ENCODE assay signal across 11 cellular contexts in the genomic region with DNA sequence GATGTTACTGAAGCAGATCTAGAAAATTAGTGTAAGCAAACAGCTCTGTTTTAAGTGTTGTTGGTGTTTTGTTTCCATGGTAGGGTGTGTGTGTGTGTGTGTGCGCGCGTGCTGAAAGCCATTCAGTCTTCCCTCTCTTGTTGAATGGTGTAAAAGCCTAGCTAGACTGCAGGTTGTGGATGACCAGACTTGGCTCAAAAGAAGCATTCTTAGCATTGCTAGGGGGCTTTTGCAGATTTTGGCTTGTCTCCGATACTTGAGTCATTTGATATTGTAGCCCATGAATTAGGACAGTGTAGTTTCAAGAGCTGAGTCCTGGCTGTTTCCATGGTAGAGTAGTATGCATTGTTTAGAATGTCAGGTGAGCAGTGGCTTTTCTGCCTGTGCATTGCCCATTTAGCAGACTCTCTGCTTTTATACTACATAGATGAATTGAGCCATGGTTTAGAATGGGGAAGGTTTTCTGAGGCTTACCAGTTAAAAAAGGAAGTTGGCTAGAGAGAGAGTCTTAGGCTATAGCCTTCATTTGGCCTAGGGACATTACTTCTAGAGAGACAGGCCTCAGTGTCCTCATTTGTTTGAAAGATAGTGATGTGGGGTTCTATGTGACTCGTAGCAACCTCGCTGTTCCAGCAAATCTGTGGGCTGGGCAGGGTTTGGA.
DNase-seq lines count a peak whose midpoint lies in the region; ATAC-seq and TF ChIP-seq lines count a peak whose summit lies in the region.
"Had no signal": no experiment of that assay in that cellular context is flagged by ENCODE, and none has a peak within 500 bp of the region (broad histone marks: within the 10 kb centered on the region; RNA-seq: fewer than 3 reads in every experiment).

No MANE protein-coding gene starts in this region.

- H3K4me1 ChIP-seq in adipocyte (ENCODE audit: control insufficient read depth, insufficient read depth, low read length), result peaks cover 42% of the 10 kb centered on the region
- H3K4me1 ChIP-seq: foreskin keratinocyte had no signal

- H3K27ac Mint-ChIP-seq in mesothelial cell of epicardium, result peak overlapping the region; percentile 2
- H3K27ac Mint-ChIP-seq: IgD-negative memory B cell had no signal

- peaks cover 7% of the 10 kb centered on the region for H3K36me3 Mint-ChIP-seq in mesothelial cell of epicardium

- H3K4me1 Mint-ChIP-seq in mesothelial cell of epicardium, result peaks cover 16% of the 10 kb centered on the region

- in situ Hi-C loops in Caki2 (cut with HindIII; ENCODE audit: low pct_unique_long_range_greater_than_20kb, low sequenced_read_pairs), result no loop called here

- no peaks in the 10 kb centered on the region for H3K27me3 ChIP-seq in adipocyte (replicated peaks; ENCODE audit: control insufficient read depth, insufficient read depth, low read length)
- H3K27me3 ChIP-seq: foreskin keratinocyte had no signal

- no peak overlapping the region for H3K9ac ChIP-seq in adipocyte (ENCODE audit: low read length)

- H3K9me3 ChIP-seq in adipocyte (ENCODE audit: control insufficient read depth, low read length), result no peaks in the 10 kb centered on the region

- H3K9me3 Mint-ChIP-seq in mesothelial cell of epicardium, result no peaks in the 10 kb centered on the region
- H3K9me3 Mint-ChIP-seq: activated naive CD8-positive, alpha-beta T cell treated with anti-CD3 and anti-CD28 coated beads, Interleukin-2, amount 10 ng/mL, durations not matched to agents 7 days and 5 days had no signal

- no peaks in the 10 kb centered on the region for H3K36me3 ChIP-seq in adipocyte (ENCODE audit: control insufficient read depth, insufficient read depth, low read length, severe bottlenecking)

- ATAC-seq in HG03354 (IDR thresholded peaks at IDR 0.05; ENCODE audit: poor library complexity, severe bottlenecking, unreplicated experiment), result no peak
- ATAC-seq: foreskin keratinocyte had no signal

- no peak for TF ChIP-seq CTCF in mesothelial cell of epicardium (IDR thresholded peaks at IDR 0.05; ENCODE audit: unreplicated experiment)

- H3K27me3 Mint-ChIP-seq in mesothelial cell of epicardium (ENCODE audit: low read depth), result no peaks in the 10 kb centered on the region
- H3K27me3 Mint-ChIP-seq: activated naive CD8-positive, alpha-beta T cell treated with anti-CD3 and anti-CD28 coated beads, Interleukin-2, amount 10 ng/mL, durations not matched to agents 7 days and 5 days; IgD-negative memory B cell had no signal

- DNase-seq in Caki2 (ENCODE audit: low read depth) (peak; percentile 7), Kasumi-1 (lab: John Stamatoyannopoulos, UW) (peak; percentile 72 to 80), adipocyte (ENCODE audit: low read depth) (peak; percentile 66), mesothelial cell of epicardium (ENCODE audit: low spot score in 2 of 2, unreplicated experiment in 2 of 2) (no peak), NAMALWA (ENCODE audit: low spot score) (no peak), midbrain (lab: John Stamatoyannopoulos, UW) (no peak), NCI-H510A treated with DMSO at 0.1 percent for 48 hours (lab: John Stamatoyannopoulos, UW) (no peak)
- DNase-seq: activated naive CD8-positive, alpha-beta T cell treated with anti-CD3 and anti-CD28 coated beads, Interleukin-2, amount 10 ng/mL, durations not matched to agents 7 days and 5 days had no signal

- peak overlapping the region; percentile 61 for H3K4me3 ChIP-seq in adipocyte (ENCODE audit: low read length)

- no peak overlapping the region for H3K4me3 Mint-ChIP-seq in mesothelial cell of epicardium
- H3K4me3 Mint-ChIP-seq: activated naive CD8-positive, alpha-beta T cell treated with anti-CD3 and anti-CD28 coated beads, Interleukin-2, amount 10 ng/mL, durations not matched to agents 7 days and 5 days had no signal

Comparison
In these comparisons a context has a peak if more than half of its experiments do, and no peak if none do; other contexts are left out.
1. DNase-seq: peak in Caki2 (single experiment), Kasumi-1 (2 of 2) and adipocyte (single experiment); none in mesothelial cell of epicardium (0 of 2), NAMALWA (single experiment), midbrain (single experiment) and NCI-H510A treated with DMSO at 0.1 percent for 48 hours (single experiment).